ENCODE assay signal across 13 cellular contexts in the genomic region with DNA sequence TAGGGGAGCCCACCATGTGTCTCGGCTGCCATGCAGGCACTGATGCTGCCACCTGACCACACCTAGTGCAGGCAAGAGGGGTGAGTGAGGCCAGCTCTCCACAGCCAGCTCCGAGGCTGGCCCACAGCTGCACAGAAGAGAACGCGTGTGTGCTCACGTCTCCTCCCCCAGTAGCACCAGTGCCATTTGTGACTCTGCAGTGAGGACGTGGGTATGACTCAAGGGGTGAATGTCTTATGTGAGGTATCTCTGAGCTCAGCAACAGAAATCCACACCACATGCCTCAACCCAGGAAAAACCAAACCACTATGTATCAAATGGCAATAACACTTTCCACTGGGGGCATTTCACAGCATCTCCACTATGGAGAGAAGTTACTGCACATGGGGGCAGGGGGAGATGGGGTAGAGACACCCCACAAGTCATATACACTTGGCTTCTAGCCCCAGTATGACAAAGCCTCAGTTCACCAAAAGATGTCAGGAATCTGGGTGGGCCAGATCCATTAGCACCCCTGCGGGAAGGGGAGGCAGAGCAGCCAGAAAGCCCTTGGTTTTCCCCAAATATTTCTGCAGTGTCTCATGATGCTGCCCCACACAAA.
A peak's percentile ranks its signal among the peaks of the same experiment; 100 is the strongest.
DNase-seq lines count a peak whose midpoint lies in the region; ATAC-seq, FAIRE-seq and TF ChIP-seq lines count a peak whose summit lies in the region.
"Had no signal": no experiment of that assay in that cellular context is flagged by ENCODE, and none has a peak within 500 bp of the region (broad histone marks: within the 10 kb centered on the region; RNA-seq: fewer than 3 reads in every experiment).

No MANE protein-coding gene starts in this region.

- peaks cover 27% of the 10 kb centered on the region for H3K4me1 ChIP-seq in fibroblast of lung (ENCODE audit: control insufficient read depth, extremely low read depth, insufficient read depth, low read length)

- peaks cover 6% of the 10 kb centered on the region for H3K4me1 Mint-ChIP-seq in activated CD4-positive, alpha-beta T cell treated with anti-CD3 and anti-CD28 coated beads, Interleukin-2, amount 10 ng/mL, durations not matched to agents 7 days and 5 days
- peaks cover 21% of the 10 kb centered on the region for H3K4me1 Mint-ChIP-seq in stimulated activated effector memory CD8-positive, alpha-beta T cell treated with anti-CD3 and anti-CD28 coated beads, Interleukin-12 subunit alpha, Interleukin-12 subunit beta, amount 100 ng/mL, for 72 hours

- POLR2A ChIA-PET in activated CD4-positive, alpha-beta T cell treated with anti-CD3 and anti-CD28 coated beads, Interleukin-2, amount 10 ng/mL, durations not matched to agents 7 days and 5 days (lab: Charles Lee), result no interaction called here

- no peak overlapping the region for H3K4me3 ChIP-seq in fibroblast of lung (replicated peaks in 1 of 4; ENCODE audit: control extremely low read depth in 1 of 4, insufficient read depth in 1 of 4, low read depth in 3 of 4, low read length in 4 of 4)
- H3K4me3 ChIP-seq: ovary had no signal

- no peaks in the 10 kb centered on the region for H3K27me3 ChIP-seq in fibroblast of lung (ENCODE audit: control insufficient read depth, insufficient read depth, low read length)
- H3K27me3 ChIP-seq: ovary had no signal

- no peaks in the 10 kb centered on the region for H3K9me3 ChIP-seq in fibroblast of lung (ENCODE audit: control insufficient read depth, insufficient read depth, low read depth, low read length)
- H3K9me3 ChIP-seq: ovary had no signal

- no peak for TF ChIP-seq CTCF in fibroblast of lung (conservative IDR thresholded peaks at IDR 0.05 in 1 of 2, IDR thresholded peaks at IDR 0.05 in 1 of 2; ENCODE audit: low read depth in 1 of 2, low read length in 2 of 2)

- no peaks in the 10 kb centered on the region for H3K9me3 Mint-ChIP-seq in activated CD4-positive, alpha-beta T cell treated with anti-CD3 and anti-CD28 coated beads, Interleukin-2, amount 10 ng/mL, durations not matched to agents 7 days and 5 days
- no peaks in the 10 kb centered on the region for H3K9me3 Mint-ChIP-seq in stimulated activated effector memory CD8-positive, alpha-beta T cell treated with anti-CD3 and anti-CD28 coated beads, Interleukin-12 subunit alpha, Interleukin-12 subunit beta, amount 100 ng/mL, for 72 hours

- no peak overlapping the region for H3K27ac Mint-ChIP-seq in activated CD4-positive, alpha-beta T cell treated with anti-CD3 and anti-CD28 coated beads, Interleukin-2, amount 10 ng/mL, durations not matched to agents 7 days and 5 days
- H3K27ac Mint-ChIP-seq in stimulated activated effector memory CD8-positive, alpha-beta T cell treated with anti-CD3 and anti-CD28 coated beads, Interleukin-12 subunit alpha, Interleukin-12 subunit beta, amount 100 ng/mL, for 72 hours, result peak overlapping the region; percentile 15

- peak; percentile 94 for ATAC-seq in stimulated activated effector memory CD8-positive, alpha-beta T cell treated with anti-CD3 and anti-CD28 coated beads, Interleukin-12 subunit alpha, Interleukin-12 subunit beta, amount 100 ng/mL, for 72 hours
- ATAC-seq in HG02610 (IDR thresholded peaks at IDR 0.05; ENCODE audit: unreplicated experiment), result no peak
- ATAC-seq: Panc1 had no signal

- H3K9ac ChIP-seq in fibroblast of lung (ENCODE audit: insufficient read depth, low read length), result no peak overlapping the region

- no peaks in the 10 kb centered on the region for H3K27me3 Mint-ChIP-seq in activated CD4-positive, alpha-beta T cell treated with anti-CD3 and anti-CD28 coated beads, Interleukin-2, amount 10 ng/mL, durations not matched to agents 7 days and 5 days

- H4K20me1 ChIP-seq in fibroblast of lung (ENCODE audit: control insufficient read depth, extremely low read depth, insufficient read depth, low read length), result no peaks in the 10 kb centered on the region

- no peaks in the 10 kb centered on the region for H3K79me2 ChIP-seq in fibroblast of lung (ENCODE audit: control insufficient read depth, insufficient read depth, low read length)

- peak overlapping the region; percentile 91 for H3K27ac ChIP-seq in fibroblast of lung (ENCODE audit: insufficient read depth, low read length)
- H3K27ac ChIP-seq: ovary had no signal

- peaks cover 16% of the 10 kb centered on the region for H3K36me3 Mint-ChIP-seq in activated CD4-positive, alpha-beta T cell treated with anti-CD3 and anti-CD28 coated beads, Interleukin-2, amount 10 ng/mL, durations not matched to agents 7 days and 5 days (ENCODE audit: low read depth)
- H3K36me3 Mint-ChIP-seq in stimulated activated effector memory CD8-positive, alpha-beta T cell treated with anti-CD3 and anti-CD28 coated beads, Interleukin-12 subunit alpha, Interleukin-12 subunit beta, amount 100 ng/mL, for 72 hours, result peaks cover 66% of the 10 kb centered on the region

- DNase-seq in activated CD4-positive, alpha-beta T cell treated with anti-CD3 and anti-CD28 coated beads for 48 hours, result peak; percentile 21
- DNase-seq in activated CD4-positive, alpha-beta T cell treated with anti-CD3 and anti-CD28 coated beads, Interleukin-2, amount 10 ng/mL, durations not matched to agents 7 days and 5 days, result no peak
- DNase-seq in RCC 7860 (ENCODE audit: low spot score) (peak; percentile 23), fibroblast of lung (ENCODE audit: low read depth in 2 of 2) (peak; percentile 90 to 98), GM19239 (ENCODE audit: insufficient read length, low spot score) (no peak), 8988T (no peak)
- no peak for DNase-seq in stimulated activated effector memory CD8-positive, alpha-beta T cell treated with anti-CD3 and anti-CD28 coated beads, Interleukin-12 subunit alpha, Interleukin-12 subunit beta, amount 100 ng/mL, for 72 hours (ENCODE audit: low spot score in 2 of 2)
- DNase-seq: AML-193, cortex of kidney, NCI-H146 had no signal

- CTCF ChIA-PET in activated CD4-positive, alpha-beta T cell treated with anti-CD3 and anti-CD28 coated beads, Interleukin-2, amount 10 ng/mL, durations not matched to agents 7 days and 5 days (lab: Charles Lee), result no interaction called here

- no peak overlapping the region for H2AFZ ChIP-seq in fibroblast of lung (ENCODE audit: low read length)

- H3K36me3 ChIP-seq in fibroblast of lung (ENCODE audit: control insufficient read depth, insufficient read depth, low read length), result peaks cover 11% of the 10 kb centered on the region
- H3K36me3 ChIP-seq: ovary had no signal

- peak overlapping the region; percentile 44 for H3K4me2 ChIP-seq in fibroblast of lung (ENCODE audit: extremely low read depth, insufficient read depth, low read length)

- FAIRE-seq in RCC 7860 (lab: Jason Lieb, UNC) (no peak), GM19239 (lab: Jason Lieb, UNC) (no peak)

- no peak overlapping the region for H3K4me3 Mint-ChIP-seq in activated CD4-positive, alpha-beta T cell treated with anti-CD3 and anti-CD28 coated beads, Interleukin-2, amount 10 ng/mL, durations not matched to agents 7 days and 5 days
- no peak overlapping the region for H3K4me3 Mint-ChIP-seq in stimulated activated effector memory CD8-positive, alpha-beta T cell treated with anti-CD3 and anti-CD28 coated beads, Interleukin-12 subunit alpha, Interleukin-12 subunit beta, amount 100 ng/mL, for 72 hours

Comparison
In these comparisons a context has a peak if more than half of its experiments do, and no peak if none do; other contexts are left out.
1. DNase-seq: peak in activated CD4-positive, alpha-beta T cell treated with anti-CD3 and anti-CD28 coated beads for 48 hours (single experiment), RCC 7860 (single experiment) and fibroblast of lung (2 of 2); none in activated CD4-positive, alpha-beta T cell treated with anti-CD3 and anti-CD28 coated beads, Interleukin-2, amount 10 ng/mL, durations not matched to agents 7 days and 5 days (single experiment), stimulated activated effector memory CD8-positive, alpha-beta T cell treated with anti-CD3 and anti-CD28 coated beads, Interleukin-12 subunit alpha, Interleukin-12 subunit beta, amount 100 ng/mL, for 72 hours (0 of 2), GM19239 (single experiment) and 8988T (single experiment).